In genomic region chr5:107676702-107677101, GRCh38 we compare ENCODE assay signal across 24 cellular contexts. TPM values are rescaled to one million over a fixed set of nuclear protein-coding genes. Genes with fewer than 3 reads are reported as not detected.
"Had no signal": no experiment of that assay in that cellular context is flagged by ENCODE, and none has a peak within 500 bp of the region (broad histone marks: within the 10 kb centered on the region; RNA-seq: fewer than 3 reads in every experiment).

No MANE protein-coding gene starts in this region.

- ATAC-seq: activated CD8-positive, alpha-beta memory T cell treated with anti-CD3 and anti-CD28 coated beads, Interleukin-2, amount 10 ng/mL, durations not matched to agents 7 days and 5 days had no signal

- H3K4me3 Mint-ChIP-seq: activated B cell treated with CpG ODN at 0.5 μM for 24 hours; activated CD4-positive, alpha-beta T cell treated with anti-CD3 and anti-CD28 coated beads, Interleukin-2, amount 10 ng/mL, durations not matched to agents 24 days and 14 days; activated CD8-positive, alpha-beta memory T cell treated with anti-CD3 and anti-CD28 coated beads, Interleukin-2, amount 10 ng/mL, durations not matched to agents 7 days and 5 days; activated naive CD4-positive, alpha-beta T cell treated with anti-CD3 and anti-CD28 coated beads, Interleukin-2, amount 50 U/mL, for 24 hours; activated T-cell treated with anti-CD3 and anti-CD28 coated beads, Interleukin-2, amount 50 U/mL, for 24 hours; activated T-helper 1 cell treated with anti-CD3 and anti-CD28 coated beads, Interleukin-12 subunit alpha, Interleukin-12 subunit beta, Interleukin-2, Interleukin-4 antibody, amounts not matched to agents 30 ng/mL and 10 ng/mL and 1 ng/mL, durations not matched to agents 14 hours and 24 hours and 36 hours; T-helper 1 cell treated with Interleukin-12 subunit alpha and Interleukin-12 subunit beta and Interleukin-4 antibody, amounts not matched to agents 30 μg/mL and 1 μg/mL, for 36 hours had no signal

- H3K9me3 Mint-ChIP-seq: activated B cell treated with CpG ODN at 0.5 μM for 24 hours; activated CD4-positive, alpha-beta T cell treated with anti-CD3 and anti-CD28 coated beads, Interleukin-2, amount 10 ng/mL, durations not matched to agents 24 days and 14 days; activated naive CD4-positive, alpha-beta T cell treated with anti-CD3 and anti-CD28 coated beads, Interleukin-2, amount 50 U/mL, for 24 hours; activated T-cell treated with anti-CD3 and anti-CD28 coated beads, Interleukin-2, amount 50 U/mL, for 24 hours; activated T-helper 1 cell treated with anti-CD3 and anti-CD28 coated beads, Interleukin-12 subunit alpha, Interleukin-12 subunit beta, Interleukin-2, Interleukin-4 antibody, amounts not matched to agents 30 ng/mL and 10 ng/mL and 1 ng/mL, durations not matched to agents 14 hours and 24 hours and 36 hours; T-helper 1 cell treated with Interleukin-12 subunit alpha and Interleukin-12 subunit beta and Interleukin-4 antibody, amounts not matched to agents 30 μg/mL and 1 μg/mL, for 36 hours had no signal

- H3K36me3 Mint-ChIP-seq: activated CD8-positive, alpha-beta memory T cell treated with anti-CD3 and anti-CD28 coated beads, Interleukin-2, amount 10 ng/mL, durations not matched to agents 7 days and 5 days; activated naive CD4-positive, alpha-beta T cell treated with anti-CD3 and anti-CD28 coated beads, Interleukin-2, amount 50 U/mL, for 24 hours had no signal

- DNase-seq: activated B cell treated with CpG ODN at 0.5 μM for 24 hours; activated CD4-positive, alpha-beta T cell treated with anti-CD3 and anti-CD28 coated beads for 1 hour; activated CD4-positive, alpha-beta T cell treated with anti-CD3 and anti-CD28 coated beads, Interleukin-2, amount 10 ng/mL, durations not matched to agents 24 days and 14 days; activated CD4-positive, alpha-beta T cell treated with anti-CD3 and anti-CD28 coated beads, Interleukin-2, amount 50 U/mL, for 48 hours; activated CD8-positive, alpha-beta memory T cell treated with anti-CD3 and anti-CD28 coated beads, Interleukin-2, amount 10 ng/mL, durations not matched to agents 7 days and 5 days; activated effector memory CD4-positive, alpha-beta T cell treated with Interleukin-2 at 50 U/mL for 16 hours; activated naive CD4-positive, alpha-beta T cell; activated T-cell treated with anti-CD3 and anti-CD28 coated beads, Interleukin-2, amount 50 U/mL, for 24 hours; amygdala; NCI-H1092 treated with DMSO at 0.1 percent for 48 hours; NCI-H1417 treated with DMSO at 0.1 percent for 48 hours; NCI-H1694; NCI-H2029; NCI-H2107; NCI-H2171 treated with DMSO at 0.1 percent for 48 hours; NCI-H345; NCI-H510A; NCI-H69; NK-92 treated with Interleukin-12 subunit alpha and Interleukin-12 subunit beta, amount 100 ng/mL, for 24 hours; Peyer's patch; SHP77 treated with DMSO at 0.1 percent for 48 hours had no signal

- H3K27ac Mint-ChIP-seq: activated B cell treated with CpG ODN at 0.5 μM for 24 hours; activated CD4-positive, alpha-beta T cell treated with anti-CD3 and anti-CD28 coated beads, Interleukin-2, amount 10 ng/mL, durations not matched to agents 24 days and 14 days; activated CD8-positive, alpha-beta memory T cell treated with anti-CD3 and anti-CD28 coated beads, Interleukin-2, amount 10 ng/mL, durations not matched to agents 7 days and 5 days; activated naive CD4-positive, alpha-beta T cell treated with anti-CD3 and anti-CD28 coated beads, Interleukin-2, amount 50 U/mL, for 24 hours; activated T-cell treated with anti-CD3 and anti-CD28 coated beads, Interleukin-2, amount 50 U/mL, for 24 hours; activated T-helper 1 cell treated with anti-CD3 and anti-CD28 coated beads, Interleukin-12 subunit alpha, Interleukin-12 subunit beta, Interleukin-2, Interleukin-4 antibody, amounts not matched to agents 30 ng/mL and 10 ng/mL and 1 ng/mL, durations not matched to agents 14 hours and 24 hours and 36 hours; T-helper 1 cell treated with Interleukin-12 subunit alpha and Interleukin-12 subunit beta and Interleukin-4 antibody, amounts not matched to agents 30 μg/mL and 1 μg/mL, for 36 hours had no signal

RNA-seq across cellular contexts. Expression of gene EFNA5, which starts 6.0 kb away (rescaled TPM):
- total RNA-seq: activated B cell treated with CpG ODN at 0.5 μM for 24 hours; activated CD4-positive, alpha-beta T cell treated with anti-CD3 and anti-CD28 coated beads, Interleukin-2, amount 10 ng/mL, durations not matched to agents 24 days and 14 days; activated CD8-positive, alpha-beta memory T cell treated with anti-CD3 and anti-CD28 coated beads, Interleukin-2, amount 10 ng/mL, durations not matched to agents 7 days and 5 days; activated T-helper 1 cell treated with anti-CD3 and anti-CD28 coated beads, Interleukin-12 subunit alpha, Interleukin-12 subunit beta, Interleukin-2, Interleukin-4 antibody, amounts not matched to agents 30 ng/mL and 10 ng/mL and 1 ng/mL, durations not matched to agents 14 hours and 24 hours and 36 hours had no signal
